In genomic region chr17:60522889-60523626, GRCh38 we compare ENCODE assay signal across 1 cellular context.
TF ChIP-seq lines count a peak whose summit lies in the region.

No MANE protein-coding gene starts in this region.

TF ChIP-seq in HepG2, 621 proteins besides CTCF, POLR2A, EP300 and RAD21:
- TF ChIP-seq ZNF121 (CRISPR knock-in tag; IDR thresholded peaks at IDR 0.05) (peak; percentile 96), ZNF234 (CRISPR knock-in tag; conservative IDR thresholded peaks at IDR 0.05) (no peak)
- TF ChIP-seq, protein P1, sequence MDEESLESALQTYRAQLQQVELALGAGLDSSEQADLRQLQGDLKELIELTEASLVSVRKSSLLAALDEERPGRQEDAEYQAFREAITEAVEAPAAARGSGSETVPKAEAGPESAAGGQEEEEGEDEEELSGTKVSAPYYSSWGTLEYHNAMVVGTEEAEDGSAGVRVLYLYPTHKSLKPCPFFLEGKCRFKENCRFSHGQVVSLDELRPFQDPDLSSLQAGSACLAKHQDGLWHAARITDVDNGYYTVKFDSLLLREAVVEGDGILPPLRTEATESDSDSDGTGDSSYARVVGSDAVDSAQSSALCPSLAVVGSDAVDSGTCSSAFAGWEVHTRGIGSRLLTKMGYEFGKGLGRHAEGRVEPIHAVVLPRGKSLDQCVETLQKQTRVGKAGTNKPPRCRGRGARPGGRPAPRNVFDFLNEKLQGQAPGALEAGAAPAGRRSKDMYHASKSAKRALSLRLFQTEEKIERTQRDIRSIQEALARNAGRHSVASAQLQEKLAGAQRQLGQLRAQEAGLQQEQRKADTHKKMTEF (CRISPR knock-in tag; IDR thresholded peaks at IDR 0.05): peak; percentile 0; the same call in 1 of the 2 replicates
